Comparison of ENCODE assay signal across 1 cellular context in the genomic region with DNA sequence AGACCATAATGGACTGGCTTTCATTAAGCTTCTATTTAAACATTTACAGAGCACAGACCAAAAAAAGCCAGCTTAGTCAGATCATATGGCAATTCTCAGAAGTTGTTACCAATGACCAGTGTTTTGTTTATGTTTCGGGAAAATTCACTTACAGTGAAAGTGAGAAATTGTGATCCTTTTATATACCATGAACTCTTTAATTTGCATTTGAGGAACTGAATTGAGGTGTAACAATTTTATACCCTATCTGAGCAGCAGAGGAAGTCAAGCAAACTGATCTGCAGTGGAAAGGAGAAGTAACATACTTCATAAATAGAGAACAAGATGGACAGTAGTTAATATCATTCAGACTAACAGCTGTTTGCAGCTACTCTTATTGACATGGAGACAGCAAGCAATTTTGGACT.
TF ChIP-seq lines count a peak whose summit lies in the region.

No MANE protein-coding gene starts in this region.

TF ChIP-seq in GM12878, 131 proteins besides CTCF, POLR2A, EP300 and RAD21 (continued from another document and continues in another):
- TF ChIP-seq, protein P1, sequence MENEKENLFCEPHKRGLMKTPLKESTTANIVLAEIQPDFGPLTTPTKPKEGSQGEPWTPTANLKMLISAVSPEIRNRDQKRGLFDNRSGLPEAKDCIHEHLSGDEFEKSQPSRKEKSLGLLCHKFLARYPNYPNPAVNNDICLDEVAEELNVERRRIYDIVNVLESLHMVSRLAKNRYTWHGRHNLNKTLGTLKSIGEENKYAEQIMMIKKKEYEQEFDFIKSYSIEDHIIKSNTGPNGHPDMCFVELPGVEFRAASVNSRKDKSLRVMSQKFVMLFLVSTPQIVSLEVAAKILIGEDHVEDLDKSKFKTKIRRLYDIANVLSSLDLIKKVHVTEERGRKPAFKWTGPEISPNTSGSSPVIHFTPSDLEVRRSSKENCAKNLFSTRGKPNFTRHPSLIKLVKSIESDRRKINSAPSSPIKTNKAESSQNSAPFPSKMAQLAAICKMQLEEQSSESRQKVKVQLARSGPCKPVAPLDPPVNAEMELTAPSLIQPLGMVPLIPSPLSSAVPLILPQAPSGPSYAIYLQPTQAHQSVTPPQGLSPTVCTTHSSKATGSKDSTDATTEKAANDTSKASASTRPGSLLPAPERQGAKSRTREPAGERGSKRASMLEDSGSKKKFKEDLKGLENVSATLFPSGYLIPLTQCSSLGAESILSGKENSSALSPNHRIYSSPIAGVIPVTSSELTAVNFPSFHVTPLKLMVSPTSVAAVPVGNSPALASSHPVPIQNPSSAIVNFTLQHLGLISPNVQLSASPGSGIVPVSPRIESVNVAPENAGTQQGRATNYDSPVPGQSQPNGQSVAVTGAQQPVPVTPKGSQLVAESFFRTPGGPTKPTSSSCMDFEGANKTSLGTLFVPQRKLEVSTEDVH (IDR thresholded peaks at IDR 0.05; ENCODE audit: low read depth, partially characterized antibody): no peak
- TF ChIP-seq MEF2B (IDR thresholded peaks at IDR 0.05; ENCODE audit: partially characterized antibody, poor library complexity, severe bottlenecking): peak; percentile 78
- TF ChIP-seq, protein P2, sequence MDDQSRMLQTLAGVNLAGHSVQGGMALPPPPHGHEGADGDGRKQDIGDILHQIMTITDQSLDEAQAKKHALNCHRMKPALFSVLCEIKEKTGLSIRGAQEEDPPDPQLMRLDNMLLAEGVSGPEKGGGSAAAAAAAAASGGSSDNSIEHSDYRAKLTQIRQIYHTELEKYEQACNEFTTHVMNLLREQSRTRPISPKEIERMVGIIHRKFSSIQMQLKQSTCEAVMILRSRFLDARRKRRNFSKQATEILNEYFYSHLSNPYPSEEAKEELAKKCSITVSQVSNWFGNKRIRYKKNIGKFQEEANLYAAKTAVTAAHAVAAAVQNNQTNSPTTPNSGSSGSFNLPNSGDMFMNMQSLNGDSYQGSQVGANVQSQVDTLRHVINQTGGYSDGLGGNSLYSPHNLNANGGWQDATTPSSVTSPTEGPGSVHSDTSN (IDR thresholded peaks at IDR 0.05; ENCODE audit: insufficient replicate concordance, low read depth, low read length): no peak
- peak; percentile 53 for TF ChIP-seq IKZF1 (conservative IDR thresholded peaks at IDR 0.05)
- TF ChIP-seq, protein P3, sequence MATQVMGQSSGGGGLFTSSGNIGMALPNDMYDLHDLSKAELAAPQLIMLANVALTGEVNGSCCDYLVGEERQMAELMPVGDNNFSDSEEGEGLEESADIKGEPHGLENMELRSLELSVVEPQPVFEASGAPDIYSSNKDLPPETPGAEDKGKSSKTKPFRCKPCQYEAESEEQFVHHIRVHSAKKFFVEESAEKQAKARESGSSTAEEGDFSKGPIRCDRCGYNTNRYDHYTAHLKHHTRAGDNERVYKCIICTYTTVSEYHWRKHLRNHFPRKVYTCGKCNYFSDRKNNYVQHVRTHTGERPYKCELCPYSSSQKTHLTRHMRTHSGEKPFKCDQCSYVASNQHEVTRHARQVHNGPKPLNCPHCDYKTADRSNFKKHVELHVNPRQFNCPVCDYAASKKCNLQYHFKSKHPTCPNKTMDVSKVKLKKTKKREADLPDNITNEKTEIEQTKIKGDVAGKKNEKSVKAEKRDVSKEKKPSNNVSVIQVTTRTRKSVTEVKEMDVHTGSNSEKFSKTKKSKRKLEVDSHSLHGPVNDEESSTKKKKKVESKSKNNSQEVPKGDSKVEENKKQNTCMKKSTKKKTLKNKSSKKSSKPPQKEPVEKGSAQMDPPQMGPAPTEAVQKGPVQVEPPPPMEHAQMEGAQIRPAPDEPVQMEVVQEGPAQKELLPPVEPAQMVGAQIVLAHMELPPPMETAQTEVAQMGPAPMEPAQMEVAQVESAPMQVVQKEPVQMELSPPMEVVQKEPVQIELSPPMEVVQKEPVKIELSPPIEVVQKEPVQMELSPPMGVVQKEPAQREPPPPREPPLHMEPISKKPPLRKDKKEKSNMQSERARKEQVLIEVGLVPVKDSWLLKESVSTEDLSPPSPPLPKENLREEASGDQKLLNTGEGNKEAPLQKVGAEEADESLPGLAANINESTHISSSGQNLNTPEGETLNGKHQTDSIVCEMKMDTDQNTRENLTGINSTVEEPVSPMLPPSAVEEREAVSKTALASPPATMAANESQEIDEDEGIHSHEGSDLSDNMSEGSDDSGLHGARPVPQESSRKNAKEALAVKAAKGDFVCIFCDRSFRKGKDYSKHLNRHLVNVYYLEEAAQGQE (IDR thresholded peaks at IDR 0.05; ENCODE audit: low read depth, low read length): no peak
- TF ChIP-seq, protein P4, sequence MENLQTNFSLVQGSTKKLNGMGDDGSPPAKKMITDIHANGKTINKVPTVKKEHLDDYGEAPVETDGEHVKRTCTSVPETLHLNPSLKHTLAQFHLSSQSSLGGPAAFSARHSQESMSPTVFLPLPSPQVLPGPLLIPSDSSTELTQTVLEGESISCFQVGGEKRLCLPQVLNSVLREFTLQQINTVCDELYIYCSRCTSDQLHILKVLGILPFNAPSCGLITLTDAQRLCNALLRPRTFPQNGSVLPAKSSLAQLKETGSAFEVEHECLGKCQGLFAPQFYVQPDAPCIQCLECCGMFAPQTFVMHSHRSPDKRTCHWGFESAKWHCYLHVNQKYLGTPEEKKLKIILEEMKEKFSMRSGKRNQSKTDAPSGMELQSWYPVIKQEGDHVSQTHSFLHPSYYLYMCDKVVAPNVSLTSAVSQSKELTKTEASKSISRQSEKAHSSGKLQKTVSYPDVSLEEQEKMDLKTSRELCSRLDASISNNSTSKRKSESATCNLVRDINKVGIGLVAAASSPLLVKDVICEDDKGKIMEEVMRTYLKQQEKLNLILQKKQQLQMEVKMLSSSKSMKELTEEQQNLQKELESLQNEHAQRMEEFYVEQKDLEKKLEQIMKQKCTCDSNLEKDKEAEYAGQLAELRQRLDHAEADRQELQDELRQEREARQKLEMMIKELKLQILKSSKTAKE (IDR thresholded peaks at IDR 0.05; ENCODE audit: low read depth, poor library complexity, severe bottlenecking): peak; percentile 63
- TF ChIP-seq SMC3 (IDR thresholded peaks at IDR 0.05; ENCODE audit: borderline replicate concordance, low read length): peak; percentile 7; the same call in 1 of the 2 replicates
- no peak for TF ChIP-seq SIN3A (IDR thresholded peaks at IDR 0.05; ENCODE audit: low read depth, low read length)
- peak; percentile 60 for TF ChIP-seq NFIC (IDR thresholded peaks at IDR 0.05; ENCODE audit: low read depth, low read length)
- TF ChIP-seq, protein P5, sequence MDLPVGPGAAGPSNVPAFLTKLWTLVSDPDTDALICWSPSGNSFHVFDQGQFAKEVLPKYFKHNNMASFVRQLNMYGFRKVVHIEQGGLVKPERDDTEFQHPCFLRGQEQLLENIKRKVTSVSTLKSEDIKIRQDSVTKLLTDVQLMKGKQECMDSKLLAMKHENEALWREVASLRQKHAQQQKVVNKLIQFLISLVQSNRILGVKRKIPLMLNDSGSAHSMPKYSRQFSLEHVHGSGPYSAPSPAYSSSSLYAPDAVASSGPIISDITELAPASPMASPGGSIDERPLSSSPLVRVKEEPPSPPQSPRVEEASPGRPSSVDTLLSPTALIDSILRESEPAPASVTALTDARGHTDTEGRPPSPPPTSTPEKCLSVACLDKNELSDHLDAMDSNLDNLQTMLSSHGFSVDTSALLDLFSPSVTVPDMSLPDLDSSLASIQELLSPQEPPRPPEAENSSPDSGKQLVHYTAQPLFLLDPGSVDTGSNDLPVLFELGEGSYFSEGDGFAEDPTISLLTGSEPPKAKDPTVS (IDR thresholded peaks at IDR 0.05; ENCODE audit: low read depth, low read length): no peak
- TF ChIP-seq, protein P6, sequence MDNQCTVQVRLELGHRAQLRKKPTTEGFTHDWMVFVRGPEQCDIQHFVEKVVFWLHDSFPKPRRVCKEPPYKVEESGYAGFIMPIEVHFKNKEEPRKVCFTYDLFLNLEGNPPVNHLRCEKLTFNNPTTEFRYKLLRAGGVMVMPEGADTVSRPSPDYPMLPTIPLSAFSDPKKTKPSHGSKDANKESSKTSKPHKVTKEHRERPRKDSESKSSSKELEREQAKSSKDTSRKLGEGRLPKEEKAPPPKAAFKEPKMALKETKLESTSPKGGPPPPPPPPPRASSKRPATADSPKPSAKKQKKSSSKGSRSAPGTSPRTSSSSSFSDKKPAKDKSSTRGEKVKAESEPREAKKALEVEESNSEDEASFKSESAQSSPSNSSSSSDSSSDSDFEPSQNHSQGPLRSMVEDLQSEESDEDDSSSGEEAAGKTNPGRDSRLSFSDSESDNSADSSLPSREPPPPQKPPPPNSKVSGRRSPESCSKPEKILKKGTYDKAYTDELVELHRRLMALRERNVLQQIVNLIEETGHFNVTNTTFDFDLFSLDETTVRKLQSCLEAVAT (IDR thresholded peaks at IDR 0.05): no peak
- TF ChIP-seq HDAC2 (IDR thresholded peaks at IDR 0.05): no peak
- no peak for TF ChIP-seq STAT3 (IDR thresholded peaks at IDR 0.05; ENCODE audit: low read depth, low read length)
- no peak for TF ChIP-seq ESRRA (IDR thresholded peaks at IDR 0.05; ENCODE audit: low read length)
- TF ChIP-seq CBX5 (IDR thresholded peaks at IDR 0.05; ENCODE audit: low read depth): 0 out of 2 replicates have a peak, but pooled peaks have one; percentile 18
- no peak for TF ChIP-seq MTA3 (IDR thresholded peaks at IDR 0.05; ENCODE audit: borderline replicate concordance, low read length)
- no peak for TF ChIP-seq TCF3 (IDR thresholded peaks at IDR 0.05; ENCODE audit: borderline replicate concordance, insufficient read depth, low read depth, low read length)
- TF ChIP-seq POU2F2 (IDR thresholded peaks at IDR 0.05; ENCODE audit: borderline replicate concordance, low read depth, low read length): 0 out of 3 replicates have a peak, but pooled peaks have one; percentile 38
- TF ChIP-seq POLR2AphosphoS2 (IDR thresholded peaks at IDR 0.05; ENCODE audit: low read depth, low read length): no peak
- TF ChIP-seq ZBED1 (IDR thresholded peaks at IDR 0.05; ENCODE audit: borderline replicate concordance): no peak
- peak; percentile 85 for TF ChIP-seq ZNF217 (IDR thresholded peaks at IDR 0.05)
- TF ChIP-seq ZNF384 (IDR thresholded peaks at IDR 0.05; ENCODE audit: borderline replicate concordance, low read depth, low read length): no peak
- TF ChIP-seq HDAC6 (IDR thresholded peaks at IDR 0.05; ENCODE audit: unreplicated experiment): no peak
- TF ChIP-seq, protein P7, sequence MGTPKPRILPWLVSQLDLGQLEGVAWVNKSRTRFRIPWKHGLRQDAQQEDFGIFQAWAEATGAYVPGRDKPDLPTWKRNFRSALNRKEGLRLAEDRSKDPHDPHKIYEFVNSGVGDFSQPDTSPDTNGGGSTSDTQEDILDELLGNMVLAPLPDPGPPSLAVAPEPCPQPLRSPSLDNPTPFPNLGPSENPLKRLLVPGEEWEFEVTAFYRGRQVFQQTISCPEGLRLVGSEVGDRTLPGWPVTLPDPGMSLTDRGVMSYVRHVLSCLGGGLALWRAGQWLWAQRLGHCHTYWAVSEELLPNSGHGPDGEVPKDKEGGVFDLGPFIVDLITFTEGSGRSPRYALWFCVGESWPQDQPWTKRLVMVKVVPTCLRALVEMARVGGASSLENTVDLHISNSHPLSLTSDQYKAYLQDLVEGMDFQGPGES (IDR thresholded peaks at IDR 0.05): no peak
- TF ChIP-seq BHLHE40 (IDR thresholded peaks at IDR 0.05; ENCODE audit: borderline replicate concordance in 1 of 2, low read depth in 2 of 2, low read length in 1 of 2): peak; percentile 32; a peak in 2 of 4 replicates
- peak; percentile 88 for TF ChIP-seq SPI1 (IDR thresholded peaks at IDR 0.05; ENCODE audit: borderline replicate concordance, insufficient read depth, low read depth, low read length)
- 0 out of 2 replicates have a peak, but pooled peaks have one; percentile 39 for TF ChIP-seq MEF2A (IDR thresholded peaks at IDR 0.05; ENCODE audit: insufficient read depth, low read depth, low read length)
- TF ChIP-seq, protein P8, sequence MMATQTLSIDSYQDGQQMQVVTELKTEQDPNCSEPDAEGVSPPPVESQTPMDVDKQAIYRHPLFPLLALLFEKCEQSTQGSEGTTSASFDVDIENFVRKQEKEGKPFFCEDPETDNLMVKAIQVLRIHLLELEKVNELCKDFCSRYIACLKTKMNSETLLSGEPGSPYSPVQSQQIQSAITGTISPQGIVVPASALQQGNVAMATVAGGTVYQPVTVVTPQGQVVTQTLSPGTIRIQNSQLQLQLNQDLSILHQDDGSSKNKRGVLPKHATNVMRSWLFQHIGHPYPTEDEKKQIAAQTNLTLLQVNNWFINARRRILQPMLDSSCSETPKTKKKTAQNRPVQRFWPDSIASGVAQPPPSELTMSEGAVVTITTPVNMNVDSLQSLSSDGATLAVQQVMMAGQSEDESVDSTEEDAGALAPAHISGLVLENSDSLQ (IDR thresholded peaks at IDR 0.05): peak; percentile 68
- no peak; the same call in 1 of the 2 replicates for TF ChIP-seq TBL1XR1 (IDR thresholded peaks at IDR 0.05; ENCODE audit: low read depth, low read length)
- TF ChIP-seq BACH1 (IDR thresholded peaks at IDR 0.05; ENCODE audit: borderline replicate concordance): peak; percentile 28; the same call in 1 of the 2 replicates
- TF ChIP-seq, protein P9, sequence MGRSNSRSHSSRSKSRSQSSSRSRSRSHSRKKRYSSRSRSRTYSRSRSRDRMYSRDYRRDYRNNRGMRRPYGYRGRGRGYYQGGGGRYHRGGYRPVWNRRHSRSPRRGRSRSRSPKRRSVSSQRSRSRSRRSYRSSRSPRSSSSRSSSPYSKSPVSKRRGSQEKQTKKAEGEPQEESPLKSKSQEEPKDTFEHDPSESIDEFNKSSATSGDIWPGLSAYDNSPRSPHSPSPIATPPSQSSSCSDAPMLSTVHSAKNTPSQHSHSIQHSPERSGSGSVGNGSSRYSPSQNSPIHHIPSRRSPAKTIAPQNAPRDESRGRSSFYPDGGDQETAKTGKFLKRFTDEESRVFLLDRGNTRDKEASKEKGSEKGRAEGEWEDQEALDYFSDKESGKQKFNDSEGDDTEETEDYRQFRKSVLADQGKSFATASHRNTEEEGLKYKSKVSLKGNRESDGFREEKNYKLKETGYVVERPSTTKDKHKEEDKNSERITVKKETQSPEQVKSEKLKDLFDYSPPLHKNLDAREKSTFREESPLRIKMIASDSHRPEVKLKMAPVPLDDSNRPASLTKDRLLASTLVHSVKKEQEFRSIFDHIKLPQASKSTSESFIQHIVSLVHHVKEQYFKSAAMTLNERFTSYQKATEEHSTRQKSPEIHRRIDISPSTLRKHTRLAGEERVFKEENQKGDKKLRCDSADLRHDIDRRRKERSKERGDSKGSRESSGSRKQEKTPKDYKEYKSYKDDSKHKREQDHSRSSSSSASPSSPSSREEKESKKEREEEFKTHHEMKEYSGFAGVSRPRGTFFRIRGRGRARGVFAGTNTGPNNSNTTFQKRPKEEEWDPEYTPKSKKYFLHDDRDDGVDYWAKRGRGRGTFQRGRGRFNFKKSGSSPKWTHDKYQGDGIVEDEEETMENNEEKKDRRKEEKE (IDR thresholded peaks at IDR 0.05): no peak
- TF ChIP-seq, protein P10, sequence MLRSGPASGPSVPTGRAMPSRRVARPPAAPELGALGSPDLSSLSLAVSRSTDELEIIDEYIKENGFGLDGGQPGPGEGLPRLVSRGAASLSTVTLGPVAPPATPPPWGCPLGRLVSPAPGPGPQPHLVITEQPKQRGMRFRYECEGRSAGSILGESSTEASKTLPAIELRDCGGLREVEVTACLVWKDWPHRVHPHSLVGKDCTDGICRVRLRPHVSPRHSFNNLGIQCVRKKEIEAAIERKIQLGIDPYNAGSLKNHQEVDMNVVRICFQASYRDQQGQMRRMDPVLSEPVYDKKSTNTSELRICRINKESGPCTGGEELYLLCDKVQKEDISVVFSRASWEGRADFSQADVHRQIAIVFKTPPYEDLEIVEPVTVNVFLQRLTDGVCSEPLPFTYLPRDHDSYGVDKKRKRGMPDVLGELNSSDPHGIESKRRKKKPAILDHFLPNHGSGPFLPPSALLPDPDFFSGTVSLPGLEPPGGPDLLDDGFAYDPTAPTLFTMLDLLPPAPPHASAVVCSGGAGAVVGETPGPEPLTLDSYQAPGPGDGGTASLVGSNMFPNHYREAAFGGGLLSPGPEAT (IDR thresholded peaks at IDR 0.05; ENCODE audit: low read depth): peak; percentile 53; the same call in 1 of the 2 replicates
- 0 out of 2 replicates have a peak, but pooled peaks have one; percentile 42 for TF ChIP-seq PML (IDR thresholded peaks at IDR 0.05; ENCODE audit: low read length)
- TF ChIP-seq ZNF24 (IDR thresholded peaks at IDR 0.05): peak; percentile 79; the same call in 1 of the 2 replicates
- TF ChIP-seq MYC (IDR thresholded peaks at IDR 0.05; ENCODE audit: insufficient read depth, insufficient read length, insufficient replicate concordance, low read length, severe bottlenecking): no peak
